1 cellular context compared by ENCODE assay signal in genomic region chr3:16252243-16252978, GRCh38.
TF ChIP-seq lines count a peak whose summit lies in the region.

No MANE protein-coding gene starts in this region.

TF ChIP-seq in HepG2, 621 proteins besides CTCF, POLR2A, EP300 and RAD21 (continued from another document and continues in another):
- TF ChIP-seq PLSCR1 (CRISPR knock-in tag; IDR thresholded peaks at IDR 0.05; ENCODE audit: borderline replicate concordance): no peak
- TF ChIP-seq HDAC2 (CRISPR knock-in tag; IDR thresholded peaks at IDR 0.05): no peak
- no peak for TF ChIP-seq MTA1 (CRISPR knock-in tag; IDR thresholded peaks at IDR 0.05; ENCODE audit: borderline replicate concordance)
- peak; percentile 74 for TF ChIP-seq RARA (CRISPR knock-in tag; IDR thresholded peaks at IDR 0.05)
- TF ChIP-seq SP1 (IDR thresholded peaks at IDR 0.05): no peak
- no peak for TF ChIP-seq SP1 (CRISPR knock-in tag; IDR thresholded peaks at IDR 0.05)
- no peak for TF ChIP-seq ADNP (CRISPR knock-in tag; IDR thresholded peaks at IDR 0.05)
- 0 out of 2 replicates have a peak, but pooled peaks have one; percentile 15 for TF ChIP-seq POLR2AphosphoS5 (IDR thresholded peaks at IDR 0.05; ENCODE audit: low read depth, low read length)
- no peak for TF ChIP-seq ZNF354B (CRISPR knock-in tag; IDR thresholded peaks at IDR 0.05)
- no peak for TF ChIP-seq ELF4 (CRISPR knock-in tag; IDR thresholded peaks at IDR 0.05; ENCODE audit: borderline replicate concordance)
- no peak for TF ChIP-seq GMEB1 (CRISPR knock-in tag; IDR thresholded peaks at IDR 0.05; ENCODE audit: borderline replicate concordance)
- no peak for TF ChIP-seq ZFAT (CRISPR knock-in tag; conservative IDR thresholded peaks at IDR 0.05)
- TF ChIP-seq SAP130 (CRISPR knock-in tag; IDR thresholded peaks at IDR 0.05; ENCODE audit: low read depth): peak; percentile 45; the same call in 1 of the 2 replicates
- no peak for TF ChIP-seq MAZ (IDR thresholded peaks at IDR 0.05; ENCODE audit: borderline replicate concordance, low read depth, low read length)
- no peak for TF ChIP-seq MAZ (CRISPR knock-in tag; IDR thresholded peaks at IDR 0.05; ENCODE audit: low read depth)
- TF ChIP-seq ZNF142 (CRISPR knock-in tag; IDR thresholded peaks at IDR 0.05): no peak
- TF ChIP-seq SALL1 (CRISPR knock-in tag; IDR thresholded peaks at IDR 0.05): peak; percentile 85; the same call in 1 of the 2 replicates
- no peak for TF ChIP-seq CCDC6 (CRISPR knock-in tag; IDR thresholded peaks at IDR 0.05)
- TF ChIP-seq RFX3 (CRISPR knock-in tag; IDR thresholded peaks at IDR 0.05): no peak
- 0 out of 2 replicates have a peak, but pooled peaks have one; percentile 16 for TF ChIP-seq ZNF331 (CRISPR knock-in tag; IDR thresholded peaks at IDR 0.05)
- no peak for TF ChIP-seq ZNF570 (CRISPR knock-in tag; IDR thresholded peaks at IDR 0.05; ENCODE audit: borderline replicate concordance)
- TF ChIP-seq TP53 (CRISPR knock-in tag; conservative IDR thresholded peaks at IDR 0.05): no peak
- TF ChIP-seq TBX3 (IDR thresholded peaks at IDR 0.05; ENCODE audit: borderline replicate concordance): no peak
- peak; percentile 39; the same call in 1 of the 2 replicates for TF ChIP-seq NCOA2 (CRISPR knock-in tag; IDR thresholded peaks at IDR 0.05)
- 0 out of 2 replicates have a peak, but pooled peaks have one; percentile 40 for TF ChIP-seq NFIC (IDR thresholded peaks at IDR 0.05; ENCODE audit: low read length)
- no peak for TF ChIP-seq ZNF891 (CRISPR knock-in tag; IDR thresholded peaks at IDR 0.05)
- TF ChIP-seq YEATS4 (CRISPR knock-in tag; IDR thresholded peaks at IDR 0.05; ENCODE audit: borderline replicate concordance): peak; percentile 46; the same call in 1 of the 2 replicates
- no peak for TF ChIP-seq DMAP1 (CRISPR knock-in tag; IDR thresholded peaks at IDR 0.05)
- TF ChIP-seq NFE2L1 (CRISPR knock-in tag; IDR thresholded peaks at IDR 0.05; ENCODE audit: borderline replicate concordance): no peak
- no peak for TF ChIP-seq XBP1 (CRISPR knock-in tag; IDR thresholded peaks at IDR 0.05)
- TF ChIP-seq MAFK (conservative IDR thresholded peaks at IDR 0.05 in 1 of 2, IDR thresholded peaks at IDR 0.05 in 1 of 2; ENCODE audit: low read length in 2 of 2): peak; percentile 52 to 56
- no peak for TF ChIP-seq ZNF232 (CRISPR knock-in tag; IDR thresholded peaks at IDR 0.05; ENCODE audit: borderline replicate concordance)
- 0 out of 2 replicates have a peak, but pooled peaks have one; percentile 39 for TF ChIP-seq SMAD3 (CRISPR knock-in tag; IDR thresholded peaks at IDR 0.05)
- peak; percentile 61 for TF ChIP-seq FOSL2 (CRISPR knock-in tag; IDR thresholded peaks at IDR 0.05)
- TF ChIP-seq MXD3 (CRISPR knock-in tag; IDR thresholded peaks at IDR 0.05): no peak
- peak; percentile 98 for TF ChIP-seq ZNF644 (CRISPR knock-in tag; IDR thresholded peaks at IDR 0.05; ENCODE audit: low read depth)
- TF ChIP-seq ZC3H4 (CRISPR knock-in tag; IDR thresholded peaks at IDR 0.05; ENCODE audit: borderline replicate concordance): no peak
- no peak for TF ChIP-seq ZKSCAN5 (CRISPR knock-in tag; IDR thresholded peaks at IDR 0.05)
- TF ChIP-seq CENPX (CRISPR knock-in tag; IDR thresholded peaks at IDR 0.05): no peak
- TF ChIP-seq ZSCAN22 (CRISPR knock-in tag; IDR thresholded peaks at IDR 0.05): no peak
- no peak for TF ChIP-seq MTA3 (CRISPR knock-in tag; IDR thresholded peaks at IDR 0.05)
- peak; percentile 21 for TF ChIP-seq SKI (IDR thresholded peaks at IDR 0.05; ENCODE audit: partially characterized antibody)
- TF ChIP-seq PRDM4 (CRISPR knock-in tag; IDR thresholded peaks at IDR 0.05; ENCODE audit: borderline replicate concordance): no peak
- peak; percentile 75 for TF ChIP-seq ZNF280D (CRISPR knock-in tag; IDR thresholded peaks at IDR 0.05)
- no peak for TF ChIP-seq ZBTB37 (CRISPR knock-in tag; IDR thresholded peaks at IDR 0.05)
- TF ChIP-seq ZSCAN25 (CRISPR knock-in tag; IDR thresholded peaks at IDR 0.05): no peak
- peak; percentile 87 for TF ChIP-seq MEF2D (CRISPR knock-in tag; IDR thresholded peaks at IDR 0.05)
- no peak for TF ChIP-seq ZNF747 (CRISPR knock-in tag; IDR thresholded peaks at IDR 0.05; ENCODE audit: borderline replicate concordance)
- TF ChIP-seq ZBTB3 (CRISPR knock-in tag; IDR thresholded peaks at IDR 0.05; ENCODE audit: borderline replicate concordance, low read depth): no peak
- TF ChIP-seq EEA1 (CRISPR knock-in tag; IDR thresholded peaks at IDR 0.05; ENCODE audit: borderline replicate concordance): no peak
- no peak for TF ChIP-seq ZFP91 (CRISPR knock-in tag; IDR thresholded peaks at IDR 0.05; ENCODE audit: borderline replicate concordance)
- peak; percentile 89 for TF ChIP-seq ARNTL (CRISPR knock-in tag; IDR thresholded peaks at IDR 0.05)
- TF ChIP-seq ZNF782 (CRISPR knock-in tag; IDR thresholded peaks at IDR 0.05; ENCODE audit: borderline replicate concordance): no peak
- peak; percentile 39; the same call in 1 of the 2 replicates for TF ChIP-seq MED1 (CRISPR knock-in tag; IDR thresholded peaks at IDR 0.05)
- TF ChIP-seq RBAK (CRISPR knock-in tag; IDR thresholded peaks at IDR 0.05): no peak
- TF ChIP-seq IRF2 (CRISPR knock-in tag; IDR thresholded peaks at IDR 0.05): no peak
